In the genomic region with DNA sequence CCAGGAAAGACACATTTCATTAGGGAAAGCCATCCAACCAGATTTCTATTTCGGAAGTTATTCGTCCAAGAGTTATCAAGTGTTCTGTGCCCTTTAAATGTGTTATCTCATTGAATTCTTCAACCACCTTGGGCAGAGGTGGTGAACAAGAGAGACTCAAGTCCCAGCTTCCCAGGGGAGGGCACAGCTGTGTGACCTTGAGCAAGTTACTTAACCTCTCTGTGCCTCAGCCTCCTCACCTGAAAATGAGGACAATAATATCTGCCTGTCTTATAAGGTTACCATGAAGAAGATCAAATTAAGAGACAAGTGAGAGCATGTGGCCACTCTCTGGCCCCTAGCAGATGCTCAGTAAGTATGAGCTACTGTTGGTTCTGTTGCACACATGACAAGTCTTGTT, we compare ENCODE assay signal across 2 cellular contexts.
A peak's percentile ranks its signal among the peaks of the same experiment; 100 is the strongest.
TF ChIP-seq lines count a peak whose summit lies in the region.

No MANE protein-coding gene starts in this region.

TF ChIP-seq in HepG2, 621 proteins besides CTCF, POLR2A, EP300 and RAD21:
- peak; percentile 78; the same call in 1 of the 2 replicates for TF ChIP-seq ZNF768 (CRISPR knock-in tag; IDR thresholded peaks at IDR 0.05)
- no peak for TF ChIP-seq ZKSCAN5 (CRISPR knock-in tag; IDR thresholded peaks at IDR 0.05)
- TF ChIP-seq ZMYM3 (CRISPR knock-in tag; IDR thresholded peaks at IDR 0.05) = 0 out of 2 replicates have a peak, but pooled peaks have one; percentile 18

TF ChIP-seq in GM12878, 131 proteins besides CTCF, POLR2A, EP300 and RAD21:
- TF ChIP-seq SMARCA5 (IDR thresholded peaks at IDR 0.05) (0 out of 2 replicates have a peak, but pooled peaks have one; percentile 26), CEBPZ (IDR thresholded peaks at IDR 0.05; ENCODE audit: low read depth, low read length) (no peak)
